Comparison of ENCODE assay signal across 17 cellular contexts in genomic region chr13:91719033-91719432, GRCh38.
DNase-seq lines count a peak whose midpoint lies in the region; TF ChIP-seq lines count a peak whose summit lies in the region.
"Had no signal": no experiment of that assay in that cellular context is flagged by ENCODE, and none has a peak within 500 bp of the region (broad histone marks: within the 10 kb centered on the region; RNA-seq: fewer than 3 reads in every experiment).

No MANE protein-coding gene starts in this region.

- no peak overlapping the region for H2AK5ac ChIP-seq in H9 (ENCODE audit: insufficient read length, low read length)

- TF ChIP-seq RAD21 in liver (IDR thresholded peaks at IDR 0.05) = peak in 1 of 2 donors; percentile 24

- no peak overlapping the region for H2BK120ac ChIP-seq in H9 (ENCODE audit: low read depth, low read length, poor library complexity, severe bottlenecking)

- H4K5ac ChIP-seq in H9 (ENCODE audit: insufficient read length, low read depth, low read length) = no peak overlapping the region

- H3K4me2 ChIP-seq in H9 (ENCODE audit: insufficient read depth, insufficient read length, low read length) = no peak overlapping the region
- H3K4me2 ChIP-seq: KMS-11 had no signal

- H3K4me3 ChIP-seq in choroid plexus epithelial cell (ENCODE audit: low read depth, low read length) (no peak overlapping the region), liver (ENCODE audit: low read depth in 1 of 3, low read length in 3 of 3) (no peak overlapping the region)
- H3K4me3 ChIP-seq: esophagus squamous epithelium, SK-N-MC, stomach had no signal

- WGBS in H9 (ENCODE audit: extremely low coverage, insufficient read length, low lambda C conversion rate) = no CpG with 5 or more reads among the region's 3 CpGs
- WGBS in liver = 9% methylated on average over 3 of the region's 3 CpGs

- no peaks in the 10 kb centered on the region for H3K27me3 Mint-ChIP-seq in H9 (ENCODE audit: low read depth)
- H3K27me3 Mint-ChIP-seq: CD4-positive, CD25-positive, alpha-beta regulatory T cell had no signal

- H3K9ac ChIP-seq in H9 (ENCODE audit: extremely low read depth, insufficient read length, low read length) (no peak overlapping the region), liver (ENCODE audit: low read depth in 1 of 2, low read length in 2 of 2) (no peak overlapping the region)
- H3K9ac ChIP-seq: KMS-11 had no signal

- H3K23me2 ChIP-seq in H9 (ENCODE audit: insufficient read length, low read depth, low read length, poor library complexity, severe bottlenecking) = no peaks in the 10 kb centered on the region

- H3K36me3 Mint-ChIP-seq in H9 (ENCODE audit: insufficient read depth in 1 of 3, low read depth in 3 of 3) = no peaks in the 10 kb centered on the region
- H3K36me3 Mint-ChIP-seq: activated naive CD4-positive, alpha-beta T cell treated with anti-CD3 and anti-CD28 coated beads, Interleukin-2, amount 10 ng/mL, durations not matched to agents 7 days and 5 days; CD4-positive, CD25-positive, alpha-beta regulatory T cell had no signal

- H3K36me3 ChIP-seq in liver (ENCODE audit: control insufficient read depth in 4 of 4, insufficient read depth in 3 of 4, low read depth in 1 of 4, low read length in 3 of 4) = no peaks in the 10 kb centered on the region
- H3K36me3 ChIP-seq: esophagus squamous epithelium, neutrophil, stomach had no signal

- H3K79me1 ChIP-seq in H9 (ENCODE audit: insufficient read depth, low read depth, low read length, poor library complexity, severe bottlenecking) = no peaks in the 10 kb centered on the region

- H3K14ac ChIP-seq in H9 (ENCODE audit: insufficient read depth, low read length) = peak overlapping the region; percentile 79; the same call in 1 of the 2 replicates

- no peak overlapping the region for H2BK15ac ChIP-seq in H9 (ENCODE audit: low read depth, low read length)

- no peaks in the 10 kb centered on the region for H3K9me3 ChIP-seq in H9 (ENCODE audit: control insufficient read depth, low read depth, low read length)
- H3K9me3 ChIP-seq in liver (ENCODE audit: control insufficient read depth in 4 of 4, low read length in 3 of 4) = no peaks in the 10 kb centered on the region
- H3K9me3 ChIP-seq: esophagus squamous epithelium, neutrophil, stomach had no signal

- no peak overlapping the region for H3K56ac ChIP-seq in H9 (ENCODE audit: insufficient read length, low read depth, low read length)

- DNase-seq in H9 (no peak), NCI-H69 (lab: John Stamatoyannopoulos, UW) (peak; percentile 37), choroid plexus epithelial cell (ENCODE audit: low read depth) (peak; percentile 15), AG20443 (ENCODE audit: low spot score) (no peak), DMS 273 treated with DMSO at 0.1 percent for 48 hours (lab: John Stamatoyannopoulos, UW) (no peak)
- DNase-seq in stimulated activated CD4-positive, alpha-beta T cell treated with anti-CD3 and anti-CD28 coated beads, Interleukin-4, amount 100 ng/mL, for 1 hour = no peak
- DNase-seq: activated naive CD4-positive, alpha-beta T cell treated with anti-CD3 and anti-CD28 coated beads, Interleukin-2, amount 10 ng/mL, durations not matched to agents 7 days and 5 days; CD4-positive, CD25-positive, alpha-beta regulatory T cell; esophagus squamous epithelium; NCI-H146; NCI-H774; stomach had no signal

- H3K4me1 ChIP-seq in H9 (ENCODE audit: insufficient read depth, low read length) (peaks cover 2% of the 10 kb centered on the region; the same call in 1 of the 2 replicates), liver (ENCODE audit: control insufficient read depth in 4 of 4, insufficient read depth in 4 of 4, low read length in 3 of 4) (no peaks in the 10 kb centered on the region)
- H3K4me1 ChIP-seq: esophagus squamous epithelium had no signal

- no peak overlapping the region for H4K8ac ChIP-seq in H9 (replicated peaks; ENCODE audit: insufficient read length, low read depth, low read length)

- H2BK5ac ChIP-seq in H9 (ENCODE audit: insufficient read length, low read length) = no peak overlapping the region

- H3K79me2 ChIP-seq in H9 (ENCODE audit: insufficient read depth, low read length) = no peaks in the 10 kb centered on the region

- no peak overlapping the region for H3K27ac Mint-ChIP-seq in H9
- H3K27ac Mint-ChIP-seq: activated naive CD4-positive, alpha-beta T cell treated with anti-CD3 and anti-CD28 coated beads, Interleukin-2, amount 10 ng/mL, durations not matched to agents 7 days and 5 days; CD4-positive, CD25-positive, alpha-beta regulatory T cell had no signal

- no peak overlapping the region for H2AFZ ChIP-seq in H9 (ENCODE audit: low read length)

- H3K4ac ChIP-seq in H9 (ENCODE audit: low read depth, low read length) = no peak overlapping the region

- H4K91ac ChIP-seq in H9 (ENCODE audit: insufficient read length, low read depth, low read length) = no peak overlapping the region

- no peak overlapping the region for H2BK12ac ChIP-seq in H9 (ENCODE audit: insufficient read length, low read depth, low read length)

- H3K4me1 Mint-ChIP-seq in H9 = peaks cover 3 to 13% of the 10 kb centered on the region in 2 experiments; a peak in 3 of 4 replicates
- H3K4me1 Mint-ChIP-seq: activated naive CD4-positive, alpha-beta T cell treated with anti-CD3 and anti-CD28 coated beads, Interleukin-2, amount 10 ng/mL, durations not matched to agents 7 days and 5 days; CD4-positive, CD25-positive, alpha-beta regulatory T cell had no signal

- no peaks in the 10 kb centered on the region for H3K9me3 Mint-ChIP-seq in H9
- H3K9me3 Mint-ChIP-seq: activated naive CD4-positive, alpha-beta T cell treated with anti-CD3 and anti-CD28 coated beads, Interleukin-2, amount 10 ng/mL, durations not matched to agents 7 days and 5 days had no signal

- no peak for TF ChIP-seq CTCF in H9 (conservative IDR thresholded peaks at IDR 0.05)
- TF ChIP-seq CTCF in choroid plexus epithelial cell (conservative IDR thresholded peaks at IDR 0.05; ENCODE audit: low read depth, low read length) = no peak
- no peak for TF ChIP-seq CTCF in liver (IDR thresholded peaks at IDR 0.05; ENCODE audit: low read depth, low read length, missing input control)

- H3K18ac ChIP-seq in H9 (ENCODE audit: insufficient read length, low read depth, low read length) = no peak overlapping the region

- no peak overlapping the region for H3K27ac ChIP-seq in H9 (ENCODE audit: insufficient read length, low read depth, low read length)
- no peak overlapping the region for H3K27ac ChIP-seq in liver (ENCODE audit: low read depth in 1 of 2, low read length in 2 of 2)
- H3K27ac ChIP-seq: esophagus squamous epithelium, KMS-11, neutrophil, SK-N-MC, stomach, VCaP had no signal

- H3K27me3 ChIP-seq in H9 (ENCODE audit: insufficient read depth, low read length) = no peaks in the 10 kb centered on the region
- no peaks in the 10 kb centered on the region for H3K27me3 ChIP-seq in liver (ENCODE audit: control insufficient read depth in 4 of 4, insufficient read depth in 4 of 4, low read length in 3 of 4)
- H3K27me3 ChIP-seq: esophagus squamous epithelium, neutrophil, stomach had no signal

- H3K4me3 Mint-ChIP-seq in H9 = no peak overlapping the region
- H3K4me3 Mint-ChIP-seq: activated naive CD4-positive, alpha-beta T cell treated with anti-CD3 and anti-CD28 coated beads, Interleukin-2, amount 10 ng/mL, durations not matched to agents 7 days and 5 days; CD4-positive, CD25-positive, alpha-beta regulatory T cell had no signal

- H3K23ac ChIP-seq in H9 (ENCODE audit: insufficient read length, low read depth, low read length) = no peak overlapping the region

- H3T11ph ChIP-seq in H9 (ENCODE audit: low read length) = no peak overlapping the region

- peak overlapping the region; percentile 45 for H2BK20ac ChIP-seq in H9 (ENCODE audit: low read depth, low read length, poor library complexity, severe bottlenecking)

- H4K20me1 ChIP-seq in H9 (ENCODE audit: control insufficient read depth, insufficient read depth, insufficient read length) = no peaks in the 10 kb centered on the region

TF ChIP-seq in liver, 16 proteins besides CTCF, POLR2A, EP300 and RAD21 (continues in another document):
- TF ChIP-seq HNF4G (IDR thresholded peaks at IDR 0.05) (no peak), ZBTB33 (IDR thresholded peaks at IDR 0.05) (no peak), YY1 (IDR thresholded peaks at IDR 0.05) (no peak), GABPA (IDR thresholded peaks at IDR 0.05 in 1 of 2, conservative IDR thresholded peaks at IDR 0.05 in 1 of 2) (no peak), FOXA1 (IDR thresholded peaks at IDR 0.05) (no peak), HNF4A (conservative IDR thresholded peaks at IDR 0.05) (peak; percentile 24 to 53), ATF3 (IDR thresholded peaks at IDR 0.05) (peak; percentile 66), MAX (IDR thresholded peaks at IDR 0.05) (peak; percentile 36), FOXA2 (IDR thresholded peaks at IDR 0.05) (no peak), RXRA (IDR thresholded peaks at IDR 0.05) (peak; percentile 18), SP1 (IDR thresholded peaks at IDR 0.05) (no peak), TAF1 (conservative IDR thresholded peaks at IDR 0.05) (no peak)

Comparison
In these comparisons a context has a peak if more than half of its experiments do, and no peak if none do; other contexts are left out.
1. DNase-seq: peak in NCI-H69 (single experiment) and choroid plexus epithelial cell (single experiment); none in H9 (single experiment), AG20443 (single experiment), stimulated activated CD4-positive, alpha-beta T cell treated with anti-CD3 and anti-CD28 coated beads, Interleukin-4, amount 100 ng/mL, for 1 hour (single experiment) and DMS 273 treated with DMSO at 0.1 percent for 48 hours (single experiment).